In genomic region chr4:86286729-86287128, GRCh38 we compare ENCODE assay signal across 15 cellular contexts.
DNase-seq lines count a peak whose midpoint lies in the region; ATAC-seq and TF ChIP-seq lines count a peak whose summit lies in the region.
"Had no signal": no experiment of that assay in that cellular context is flagged by ENCODE, and none has a peak within 500 bp of the region (broad histone marks: within the 10 kb centered on the region; RNA-seq: fewer than 3 reads in every experiment).

No MANE protein-coding gene starts in this region.

- no peak overlapping the region for H2BK15ac ChIP-seq in mesenchymal stem cell (ENCODE audit: low read depth, poor library complexity, severe bottlenecking)

- TF ChIP-seq EP300 in esophagus muscularis mucosa (IDR thresholded peaks at IDR 0.05), result no peak

- no peaks in the 10 kb centered on the region for H3K4me1 ChIP-seq in breast epithelium
- H3K4me1 ChIP-seq in foreskin keratinocyte, result peaks cover 14% of the 10 kb centered on the region
- no peaks in the 10 kb centered on the region for H3K4me1 ChIP-seq in mesenchymal stem cell (ENCODE audit: control insufficient read depth, insufficient read depth, low read depth, low read length)
- peaks cover 0 to 7% (median 0%) of the 10 kb centered on the region in 4 donors for H3K4me1 ChIP-seq in esophagus muscularis mucosa
- H3K4me1 ChIP-seq: BLaER1 treated with 17β-estradiol and CSF1 and Interleukin-3, amounts not matched to agents 10 nM and 100 nM had no signal

- H3K27me3 Mint-ChIP-seq in osteocyte (ENCODE audit: unreplicated experiment), result no peaks in the 10 kb centered on the region
- peaks cover 0 to 4% (median 1%) of the 10 kb centered on the region in 5 donors for H3K27me3 Mint-ChIP-seq in naive thymus-derived CD8-positive, alpha-beta T cell
- H3K27me3 Mint-ChIP-seq: CD4-positive, CD25-positive, alpha-beta regulatory T cell had no signal

- no peak overlapping the region for H2AFZ ChIP-seq in mesenchymal stem cell (ENCODE audit: low read depth, low read length)

- no peak overlapping the region for H3K4me3 ChIP-seq in breast epithelium
- H3K4me3 ChIP-seq in mesenchymal stem cell (ENCODE audit: insufficient read depth in 1 of 2, low read depth in 1 of 2, low read length in 2 of 2), result no peak overlapping the region
- H3K4me3 ChIP-seq in esophagus muscularis mucosa, result no peak overlapping the region
- H3K4me3 ChIP-seq: BLaER1 treated with 17β-estradiol and CSF1 and Interleukin-3, amounts not matched to agents 10 nM and 100 nM had no signal

- H3K9ac ChIP-seq in mesenchymal stem cell (ENCODE audit: low read length), result no peak overlapping the region
- H3K9ac ChIP-seq: BLaER1 treated with 17β-estradiol and CSF1 and Interleukin-3, amounts not matched to agents 10 nM and 100 nM had no signal

- H4K8ac ChIP-seq in mesenchymal stem cell (ENCODE audit: low read length), result no peak overlapping the region

- peaks cover 30% of the 10 kb centered on the region for H3K4me1 Mint-ChIP-seq in osteocyte (ENCODE audit: unreplicated experiment)
- no peaks in the 10 kb centered on the region for H3K4me1 Mint-ChIP-seq in naive thymus-derived CD8-positive, alpha-beta T cell
- H3K4me1 Mint-ChIP-seq: CD4-positive, CD25-positive, alpha-beta regulatory T cell had no signal

- POLR2A ChIA-PET in naive thymus-derived CD8-positive, alpha-beta T cell (lab: Charles Lee), result no interaction called here

- H2AK5ac ChIP-seq in mesenchymal stem cell (ENCODE audit: low read length, severe bottlenecking), result no peak overlapping the region

- H3K27ac Mint-ChIP-seq in osteocyte (ENCODE audit: unreplicated experiment), result peak overlapping the region; percentile 50
- no peak overlapping the region for H3K27ac Mint-ChIP-seq in naive thymus-derived CD8-positive, alpha-beta T cell
- H3K27ac Mint-ChIP-seq: CD4-positive, CD25-positive, alpha-beta regulatory T cell; HFFc6 had no signal

- WGBS in mesenchymal stem cell, result 90% methylated on average over 1 of the region's 2 CpGs
- 32% methylated on average over 2 of the region's 2 CpGs for WGBS in esophagus muscularis mucosa

- no peak overlapping the region for H4K91ac ChIP-seq in mesenchymal stem cell (ENCODE audit: low read length)

- no peak overlapping the region for H3K4me2 ChIP-seq in mesenchymal stem cell (ENCODE audit: low read length, poor library complexity, severe bottlenecking)
- H3K4me2 ChIP-seq: BLaER1 treated with 17β-estradiol and CSF1 and Interleukin-3, amounts not matched to agents 10 nM and 100 nM had no signal

- H3K36me3 ChIP-seq in breast epithelium (no peaks in the 10 kb centered on the region), mesenchymal stem cell (ENCODE audit: control insufficient read depth in 1 of 2, insufficient read depth in 2 of 2, low read depth in 1 of 2, low read length in 2 of 2) (no peaks in the 10 kb centered on the region), esophagus muscularis mucosa (no peaks in the 10 kb centered on the region)
- H3K36me3 ChIP-seq: BLaER1 treated with 17β-estradiol and CSF1 and Interleukin-3, amounts not matched to agents 10 nM and 100 nM had no signal

- H3K27ac ChIP-seq in breast epithelium, result peak overlapping the region; percentile 33 to 51
- no peak overlapping the region for H3K27ac ChIP-seq in foreskin keratinocyte
- H3K27ac ChIP-seq in mesenchymal stem cell (ENCODE audit: low read length, poor library complexity, severe bottlenecking), result no peak overlapping the region
- H3K27ac ChIP-seq in esophagus muscularis mucosa (replicated peaks in 1 of 4), result no peak overlapping the region
- H3K27ac ChIP-seq: BLaER1 treated with 17β-estradiol and CSF1 and Interleukin-3, amounts not matched to agents 10 nM and 100 nM had no signal

- no peak overlapping the region for H3K4me3 Mint-ChIP-seq in osteocyte (ENCODE audit: unreplicated experiment)
- H3K4me3 Mint-ChIP-seq in naive thymus-derived CD8-positive, alpha-beta T cell, result no peak overlapping the region
- H3K4me3 Mint-ChIP-seq: CD4-positive, CD25-positive, alpha-beta regulatory T cell; HFFc6 had no signal

- H2BK5ac ChIP-seq in mesenchymal stem cell (ENCODE audit: low read depth, low read length, poor library complexity, severe bottlenecking), result no peak overlapping the region

- H3K14ac ChIP-seq in mesenchymal stem cell (ENCODE audit: low read length in 2 of 2), result no peak overlapping the region

- H3K79me1 ChIP-seq in mesenchymal stem cell (replicated peaks; ENCODE audit: low read length, poor library complexity, severe bottlenecking), result no peaks in the 10 kb centered on the region

- no peaks in the 10 kb centered on the region for H3K36me3 Mint-ChIP-seq in osteocyte (ENCODE audit: unreplicated experiment)
- H3K36me3 Mint-ChIP-seq in naive thymus-derived CD8-positive, alpha-beta T cell, result no peaks in the 10 kb centered on the region
- H3K36me3 Mint-ChIP-seq: CD4-positive, CD25-positive, alpha-beta regulatory T cell had no signal

- H3K23ac ChIP-seq in mesenchymal stem cell (ENCODE audit: low read length in 2 of 2), result no peak overlapping the region

- no peaks in the 10 kb centered on the region for H3K9me3 Mint-ChIP-seq in osteocyte (ENCODE audit: unreplicated experiment)
- H3K9me3 Mint-ChIP-seq in naive thymus-derived CD8-positive, alpha-beta T cell, result peaks cover 0 to 5% (median 0%) of the 10 kb centered on the region in 9 donors
- H3K9me3 Mint-ChIP-seq: HFFc6 had no signal

- H2BK12ac ChIP-seq in mesenchymal stem cell (ENCODE audit: low read length in 2 of 2), result no peak overlapping the region

- TF ChIP-seq POLR2A in breast epithelium (IDR thresholded peaks at IDR 0.05) (no peak), esophagus muscularis mucosa (IDR thresholded peaks at IDR 0.05; ENCODE audit: low read depth) (no peak)

- H3K27me3 ChIP-seq in breast epithelium (no peaks in the 10 kb centered on the region), foreskin keratinocyte (no peaks in the 10 kb centered on the region), mesenchymal stem cell (ENCODE audit: control insufficient read depth in 1 of 2, insufficient read depth in 1 of 2, low read length in 2 of 2) (no peaks in the 10 kb centered on the region), esophagus muscularis mucosa (no peaks in the 10 kb centered on the region)
- H3K27me3 ChIP-seq: BLaER1 treated with 17β-estradiol and CSF1 and Interleukin-3, amounts not matched to agents 10 nM and 100 nM had no signal

- DNase-seq in NCI-H2227 (lab: John Stamatoyannopoulos, UW; ENCODE audit: unreplicated experiment) (peak; percentile 27), breast epithelium (ENCODE audit: low spot score in 2 of 2) (peak in 1 of 2 donors; percentile 37), foreskin keratinocyte (peak; percentile 25 to 65), osteocyte (ENCODE audit: extremely low spot score, unreplicated experiment) (no peak), mesenchymal stem cell (no peak), esophagus muscularis mucosa (ENCODE audit: extremely low spot score) (no peak), NCI-H446 (lab: John Stamatoyannopoulos, UW) (no peak)
- no peak for DNase-seq in naive thymus-derived CD8-positive, alpha-beta T cell
- DNase-seq: ACHN; CD4-positive, CD25-positive, alpha-beta regulatory T cell; DMS53; GF-D8; HCEC 1CT; HFFc6 had no signal

- peak; percentile 65 for ATAC-seq in foreskin keratinocyte
- no peak for ATAC-seq in naive thymus-derived CD8-positive, alpha-beta T cell

- no peak for TF ChIP-seq CTCF in breast epithelium (IDR thresholded peaks at IDR 0.05)
- TF ChIP-seq CTCF in foreskin keratinocyte (conservative IDR thresholded peaks at IDR 0.05), result no peak
- TF ChIP-seq CTCF in osteocyte (IDR thresholded peaks at IDR 0.05), result no peak
- no peak for TF ChIP-seq CTCF in esophagus muscularis mucosa (IDR thresholded peaks at IDR 0.05)

- H3K4ac ChIP-seq in mesenchymal stem cell (ENCODE audit: low read depth in 1 of 2, low read length in 2 of 2), result no peak overlapping the region

- intact Hi-C loops in breast epithelium (cut with DNase I; ENCODE audit: low total_unique reads) (no loop called here), esophagus muscularis mucosa (cut with DNase I) (no loop called here)

- H3K18ac ChIP-seq in mesenchymal stem cell (ENCODE audit: low read depth in 1 of 2, low read length in 2 of 2), result no peak overlapping the region

- H3K9me3 ChIP-seq in breast epithelium, result no peaks in the 10 kb centered on the region
- H3K9me3 ChIP-seq in mesenchymal stem cell (ENCODE audit: control insufficient read depth, low read length), result no peaks in the 10 kb centered on the region
- no peaks in the 10 kb centered on the region for H3K9me3 ChIP-seq in esophagus muscularis mucosa
- H3K9me3 ChIP-seq: BLaER1 treated with 17β-estradiol and CSF1 and Interleukin-3, amounts not matched to agents 10 nM and 100 nM had no signal

- no peak overlapping the region for H2BK120ac ChIP-seq in mesenchymal stem cell (ENCODE audit: low read depth, low read length)

Comparison
In these comparisons a context has a peak if more than half of its experiments do, and no peak if none do; other contexts are left out.
1. DNase-seq: peak in NCI-H2227 (single experiment) and foreskin keratinocyte (2 of 2); none in osteocyte (single experiment), mesenchymal stem cell (single experiment), esophagus muscularis mucosa (single experiment), NCI-H446 (0 of 2) and naive thymus-derived CD8-positive, alpha-beta T cell (0 of 10).
2. H3K27ac ChIP-seq: peak in breast epithelium (2 of 2); none in foreskin keratinocyte (single experiment), mesenchymal stem cell (single experiment) and esophagus muscularis mucosa (0 of 4).